In genomic region chr6:42819803-42820508, GRCh38 we compare ENCODE assay signal across 9 cellular contexts. TPM values are rescaled to one million over a fixed set of nuclear protein-coding genes. Genes with fewer than 3 reads are reported as not detected.
DNase-seq lines count a peak whose midpoint lies in the region; ATAC-seq, FAIRE-seq and TF ChIP-seq lines count a peak whose summit lies in the region.
"Had no signal": no experiment of that assay in that cellular context is flagged by ENCODE, and none has a peak within 500 bp of the region (broad histone marks: within the 10 kb centered on the region; RNA-seq: fewer than 3 reads in every experiment).

No MANE protein-coding gene starts in this region.

- TF ChIP-seq CTCF in epithelial cell of esophagus (IDR thresholded peaks at IDR 0.05; ENCODE audit: insufficient read depth, low read depth, low read length, missing control alignments), result peak; percentile 23
- TF ChIP-seq CTCF in prostate gland (IDR thresholded peaks at IDR 0.05), result no peak

- H3K27me3 ChIP-seq in prostate gland (replicated peaks; ENCODE audit: insufficient read depth), result no peaks in the 10 kb centered on the region

- TF ChIP-seq POLR2A in prostate gland (IDR thresholded peaks at IDR 0.05), result no peak

- H3K4me3 ChIP-seq in epithelial cell of esophagus (ENCODE audit: low read length) (no peak overlapping the region), prostate gland (no peak overlapping the region)

- no peaks in the 10 kb centered on the region for H3K4me1 ChIP-seq in prostate gland (replicated peaks)

- no peak for FAIRE-seq in HTR-8/SVneo (lab: Jason Lieb, UNC)

- no peaks in the 10 kb centered on the region for H3K36me3 ChIP-seq in prostate gland

- H3K9me3 ChIP-seq in prostate gland, result no peaks in the 10 kb centered on the region

- WGBS in prostate gland, result 89% methylated on average over 3 of the region's 3 CpGs

- DNase-seq in EH (ENCODE audit: low read depth), result peak; percentile 30
- DNase-seq in NCI-H187 treated with DMSO at 0.1 percent for 48 hours (lab: John Stamatoyannopoulos, UW), result peak; percentile 10
- peak; percentile 10 for DNase-seq in epithelial cell of esophagus (ENCODE audit: low read depth)
- no peak for DNase-seq in prostate gland (ENCODE audit: low spot score)
- DNase-seq in retina, result no peak
- no peak for DNase-seq in cerebellar nuclear complex (lab: John Stamatoyannopoulos, UW)
- no peak for DNase-seq in HTR-8/SVneo (ENCODE audit: insufficient read length, low spot score)

- H3K27ac ChIP-seq in prostate gland, result peak overlapping the region; percentile 23 to 47
- H3K27ac ChIP-seq: epithelial cell of prostate had no signal

- no peak for ATAC-seq in HG03108 (IDR thresholded peaks at IDR 0.05; ENCODE audit: unreplicated experiment)

- intact Hi-C loops in prostate gland (cut with DNase I), result loop anchor here (5.0 to 10.0 kb wide), 2 partner anchors 33 to 75 kb away; partner anchors contain the start of gene TBCC

RNA-seq across cellular contexts. Expression of gene BICRAL, which starts 38.1 kb away (rescaled TPM):
- 10 to 100 TPM; 21.0 to 26.2 TPM for total RNA-seq in prostate gland

RNA-seq across cellular contexts. Expression of gene RPL7L1, which starts 59.5 kb away (rescaled TPM):
- total RNA-seq in prostate gland, result 10 to 100 TPM; 79.0 to 79.8 TPM

Comparison
In these comparisons a context has a peak if more than half of its experiments do, and no peak if none do; other contexts are left out.
1. DNase-seq: peak in EH (single experiment), NCI-H187 treated with DMSO at 0.1 percent for 48 hours (single experiment) and epithelial cell of esophagus (single experiment); none in prostate gland (single experiment), retina (single experiment), cerebellar nuclear complex (0 of 2) and HTR-8/SVneo (single experiment).